In the genomic region with DNA sequence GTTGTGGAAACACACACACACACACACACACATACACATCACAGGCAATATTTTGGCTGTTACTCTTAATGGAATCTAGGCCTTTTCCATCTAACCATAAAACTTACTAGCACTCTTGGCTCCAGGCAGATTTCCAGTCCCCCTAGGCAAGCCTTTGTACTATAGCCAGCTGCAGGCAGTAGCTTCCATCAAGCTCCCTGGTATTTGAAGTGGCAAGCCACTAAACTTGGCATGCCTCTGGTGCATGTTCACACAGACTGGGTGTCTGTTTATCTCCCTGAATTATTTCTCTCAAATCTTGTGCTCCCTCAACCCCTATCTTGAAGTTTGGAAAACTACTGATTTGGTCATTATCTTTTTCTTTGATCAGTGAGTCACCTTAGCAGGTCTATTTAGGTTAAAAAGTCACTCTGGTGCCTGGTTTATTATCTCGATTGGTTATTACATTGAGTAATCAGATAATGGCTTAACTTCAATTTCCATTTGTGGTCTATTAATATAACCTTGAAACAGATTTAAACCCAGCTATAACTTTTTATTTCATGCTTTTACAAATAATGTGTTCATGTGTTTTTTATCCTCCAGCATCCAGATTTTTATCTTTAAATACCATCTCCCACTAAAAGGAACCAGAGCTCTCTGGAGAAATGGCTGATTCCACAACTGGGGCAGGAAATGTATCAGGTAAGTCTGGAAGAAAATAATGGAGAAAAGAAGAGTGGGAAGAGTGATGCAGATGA, we compare ENCODE assay signal across 9 cellular contexts. TPM values are rescaled to one million over a fixed set of nuclear protein-coding genes. Genes with fewer than 3 reads are reported as not detected.
A peak's percentile ranks its signal among the peaks of the same experiment; 100 is the strongest.
DNase-seq lines count a peak whose midpoint lies in the region; ATAC-seq and TF ChIP-seq lines count a peak whose summit lies in the region.
"Had no signal": no experiment of that assay in that cellular context is flagged by ENCODE, and none has a peak within 500 bp of the region (broad histone marks: within the 10 kb centered on the region; RNA-seq: fewer than 3 reads in every experiment).

No MANE protein-coding gene starts in this region.

- peak overlapping the region; percentile 44; the same call in 1 of the 2 replicates for H2AFZ ChIP-seq in OCI-LY7 (ENCODE audit: low read length)

- H3K79me2 ChIP-seq in OCI-LY7 (ENCODE audit: insufficient read depth, low read depth, low read length): peaks cover 37% of the 10 kb centered on the region

- in situ Hi-C loops in GM13976 (cut with MboI; ENCODE audit: low sequenced_read_pairs, unreplicated experiment): no loop called here

- H3K9me2 ChIP-seq in OCI-LY7 (ENCODE audit: insufficient read depth, low read length): no peaks in the 10 kb centered on the region

- H3K4me3 Mint-ChIP-seq in effector memory CD8-positive, alpha-beta T cell: peak overlapping the region; percentile 56 to 62

- TF ChIP-seq CTCF in left ventricle myocardium inferior (IDR thresholded peaks at IDR 0.05; ENCODE audit: borderline replicate concordance): no peak
- no peak for TF ChIP-seq CTCF in OCI-LY7 (conservative IDR thresholded peaks at IDR 0.05; ENCODE audit: low read length)
- TF ChIP-seq CTCF in GM13976 (IDR thresholded peaks at IDR 0.05; ENCODE audit: borderline replicate concordance, control extremely low read depth, extremely low read depth, insufficient read depth, missing control alignments): no peak

- intact Hi-C loops in left ventricle myocardium inferior (cut with micrococcal nuclease): no loop called here
- intact Hi-C loops in Right ventricle myocardium superior (cut with DNase I): no loop called here
- intact Hi-C loops in OCI-LY7 (cut with micrococcal nuclease; ENCODE audit: unreplicated experiment): loop anchor here (10.0 kb wide), 1 partner anchor 538 kb away; a partner anchor contains a TSS

- H3K27me3 Mint-ChIP-seq in effector memory CD8-positive, alpha-beta T cell: no peaks in the 10 kb centered on the region

- no peak overlapping the region for H3K4me3 ChIP-seq in left ventricle myocardium inferior
- H3K4me3 ChIP-seq in OCI-LY7 (ENCODE audit: low read depth, low read length, poor library complexity, severe bottlenecking): peak overlapping the region; percentile 93

- H3K4me2 ChIP-seq in OCI-LY7 (ENCODE audit: low read length): peak overlapping the region; percentile 93

- peaks cover 9% of the 10 kb centered on the region for H3K36me3 ChIP-seq in left ventricle myocardium inferior
- peaks cover 20% of the 10 kb centered on the region for H3K36me3 ChIP-seq in OCI-LY7 (ENCODE audit: insufficient read depth, low read length)

- H3K27ac ChIP-seq in left ventricle myocardium inferior (replicated peaks) (peak overlapping the region; percentile 99), OCI-LY7 (ENCODE audit: low read depth, low read length, poor library complexity, severe bottlenecking) (peak overlapping the region; percentile 92)

- H3K9me3 Mint-ChIP-seq in effector memory CD8-positive, alpha-beta T cell: no peaks in the 10 kb centered on the region

- H3K27ac Mint-ChIP-seq in effector memory CD8-positive, alpha-beta T cell: peak overlapping the region in 1 of 2 donors; percentile 65

- no TSS peak for BruUV-seq in OCI-LY7 (replicated peaks; lab: Mats Ljungman, UMichigan)

- ATAC-seq in Right ventricle myocardium superior (ENCODE audit: poor library complexity): no peak
- ATAC-seq in effector memory CD8-positive, alpha-beta T cell (replicated peaks): no peak
- no peak for ATAC-seq in GM18511 (IDR thresholded peaks at IDR 0.05; ENCODE audit: unreplicated experiment)
- no peak for ATAC-seq in GM19351 (IDR thresholded peaks at IDR 0.05; ENCODE audit: unreplicated experiment)
- ATAC-seq in GM21367 (IDR thresholded peaks at IDR 0.05; ENCODE audit: unreplicated experiment): no peak

- H3K4me1 Mint-ChIP-seq in effector memory CD8-positive, alpha-beta T cell (ENCODE audit: low read depth in 2 of 2): peaks cover 22 to 24% of the 10 kb centered on the region in 2 donors

- H3K4me1 ChIP-seq in left ventricle myocardium inferior (peaks cover 50% of the 10 kb centered on the region), OCI-LY7 (ENCODE audit: insufficient read depth, low read length, poor library complexity, severe bottlenecking) (peaks cover 12% of the 10 kb centered on the region)

- CTCF ChIA-PET in OCI-LY7 (lab: Charles Lee; ENCODE audit: unreplicated experiment): interaction anchor here (2.1 kb wide), 1 partner anchor 129 kb away, joined by 8 read pairs; no protein-coding TSS in a partner anchor

- DNase-seq in left ventricle myocardium inferior: no peak
- DNase-seq in Right ventricle myocardium superior: no peak
- no peak for DNase-seq in OCI-LY7 (ENCODE audit: low spot score)
- no peak for DNase-seq in effector memory CD8-positive, alpha-beta T cell
- no peak for DNase-seq in GM13976 (ENCODE audit: low spot score)
- DNase-seq: dermis blood vessel endothelial cell had no signal

- no peaks in the 10 kb centered on the region for H3K27me3 ChIP-seq in left ventricle myocardium inferior (ENCODE audit: low read depth)

- POLR2A ChIA-PET in OCI-LY7 (lab: Charles Lee): interaction anchor here (0.6 to 6.1 kb wide), 10 partner anchors 10 to 632 kb away, joined by 3 to 39 read pairs (median 4); a partner anchor contains a TSS

- H4K20me1 ChIP-seq in OCI-LY7 (ENCODE audit: insufficient read depth, low read length): peaks cover 14% of the 10 kb centered on the region

- peaks cover 10% of the 10 kb centered on the region for H3K36me3 Mint-ChIP-seq in effector memory CD8-positive, alpha-beta T cell (ENCODE audit: insufficient read depth)

- H3K9me3 ChIP-seq in left ventricle myocardium inferior (replicated peaks): no peaks in the 10 kb centered on the region
- no peaks in the 10 kb centered on the region for H3K9me3 ChIP-seq in OCI-LY7 (ENCODE audit: low read length)

RNA-seq across cellular contexts. Expression of a gene that starts 2.7 kb away (rescaled TPM):
- total RNA-seq in left ventricle myocardium inferior (12.6 TPM), Right ventricle myocardium superior (13.9 TPM), OCI-LY7 (2022) (119 and 137 TPM in 2 replicates)
- total RNA-seq in OCI-LY7 (2014; rRNA removed; shearing (Covaris generic)): 221 and 231 TPM in 2 replicates

RNA-seq across cellular contexts. Expression of a gene that starts 54.4 kb away (rescaled TPM):
- total RNA-seq in left ventricle myocardium inferior (3.3 TPM), Right ventricle myocardium superior (3.4 TPM), OCI-LY7 (2022) (0.15 and 0.38 TPM in 2 replicates)
- 0.22 TPM in 1 of 2 replicates, not detected in the other for total RNA-seq in OCI-LY7 (2014; rRNA removed; shearing (Covaris generic))
